ENCODE assay signal across 30 cellular contexts in the genomic region with DNA sequence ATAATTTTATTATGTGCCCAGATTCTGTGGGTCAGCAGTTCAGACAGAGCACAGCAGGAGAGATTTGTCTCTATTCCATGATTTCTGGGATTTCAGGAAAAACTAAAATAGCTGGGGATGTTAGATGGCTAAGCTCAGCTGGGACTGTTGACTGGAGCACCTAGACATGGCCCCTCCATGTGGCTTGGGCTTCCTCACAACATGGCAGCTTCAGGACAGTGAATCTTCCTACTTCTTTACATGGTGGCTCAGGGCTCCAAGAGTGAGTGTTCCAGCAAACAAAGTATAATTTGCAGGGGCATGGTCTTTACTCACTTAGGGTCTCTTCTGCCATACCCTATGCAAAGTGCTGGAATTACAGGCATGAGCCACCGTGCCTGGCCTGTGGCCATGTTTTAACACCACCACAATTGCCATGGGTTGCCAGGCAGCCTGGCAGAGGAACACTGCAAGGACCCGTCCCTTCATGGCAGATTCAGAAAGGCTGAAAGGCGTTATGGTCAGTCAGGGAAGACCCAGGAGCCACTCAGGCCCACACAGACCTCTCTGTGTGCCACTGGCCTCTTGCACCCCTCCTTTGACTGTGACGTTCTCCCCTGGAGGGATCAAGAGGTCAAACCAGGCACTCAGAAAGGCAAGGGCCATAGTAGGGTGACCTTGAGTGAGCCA. TPM values are rescaled to one million over a fixed set of nuclear protein-coding genes. Genes with fewer than 3 reads are reported as not detected.
DNase-seq lines count a peak whose midpoint lies in the region; ATAC-seq and TF ChIP-seq lines count a peak whose summit lies in the region.
"Had no signal": no experiment of that assay in that cellular context is flagged by ENCODE, and none has a peak within 500 bp of the region (broad histone marks: within the 10 kb centered on the region; RNA-seq: fewer than 3 reads in every experiment).

No MANE protein-coding gene starts in this region.

- H3K9me3 Mint-ChIP-seq in natural killer cell, result peaks cover 0 to 5% of the 10 kb centered on the region in 2 donors
- H3K9me3 Mint-ChIP-seq: activated CD4-positive, alpha-beta memory T cell treated with anti-CD3 and anti-CD28 coated beads, Interleukin-2, amount 10 ng/mL, durations not matched to agents 7 days and 5 days; activated naive CD4-positive, alpha-beta T cell treated with anti-CD3 and anti-CD28 coated beads, Interleukin-2, amount 50 U/mL, for 24 hours; activated T-helper 1 cell treated with anti-CD3 and anti-CD28 coated beads, Interleukin-12 subunit alpha, Interleukin-12 subunit beta, Interleukin-2, Interleukin-4 antibody, amounts not matched to agents 30 ng/mL and 10 ng/mL and 1 ng/mL, durations not matched to agents 14 hours and 24 hours and 36 hours had no signal

- H3K4me1 ChIP-seq in upper lobe of right lung, result no peaks in the 10 kb centered on the region

- no peaks in the 10 kb centered on the region for H3K9me3 ChIP-seq in upper lobe of right lung
- H3K9me3 ChIP-seq in MG63, result peaks cover 4% of the 10 kb centered on the region; the same call in 1 of the 2 replicates
- H3K9me3 ChIP-seq: mucosa of descending colon, thyroid gland had no signal

- H3K27ac ChIP-seq in epithelial cell of prostate (peak overlapping the region; percentile 39), upper lobe of right lung (no peak overlapping the region)
- H3K27ac ChIP-seq: coronary artery, stomach, thyroid gland had no signal

- peak; percentile 63 for DNase-seq in cardiac septum (ENCODE audit: low spot score)
- DNase-seq in Right ventricle myocardium superior, result no peak
- no peak for DNase-seq in epithelial cell of prostate (ENCODE audit: low read depth, low spot score)
- peak; percentile 45 for DNase-seq in posterior vena cava (ENCODE audit: low spot score)
- peak; percentile 18 for DNase-seq in upper lobe of right lung
- DNase-seq in MG63, result no peak
- no peak for DNase-seq in ecto neural progenitor cell (ENCODE audit: low spot score)
- no peak for DNase-seq in natural killer cell
- DNase-seq: ACHN; activated CD4-positive, alpha-beta memory T cell treated with anti-CD3 and anti-CD28 coated beads, Interleukin-2, amount 10 ng/mL, durations not matched to agents 7 days and 5 days; activated CD8-positive, alpha-beta memory T cell treated with anti-CD3 and anti-CD28 coated beads, Interleukin-2, amount 50 U/mL, for 48 hours; CD4-positive, alpha-beta memory T cell; effector memory CD4-positive, alpha-beta T cell; mucosa of descending colon; NCI-H1105; NCI-H187 treated with DMSO at 0.1 percent for 48 hours; NCI-H2171; SIG-M5; stimulated activated CD4-positive, alpha-beta T cell treated with anti-CD3 and anti-CD28 coated beads, Interleukin-12 subunit alpha, Interleukin-12 subunit beta, amount 100 ng/mL, for 4 hours; stimulated activated CD4-positive, alpha-beta T cell treated with anti-CD3 and anti-CD28 coated beads, Interleukin-2, amount 100 ng/mL, for 48 hours; stomach; SW 1271; T-helper 9 cell; thyroid gland had no signal

- peaks cover 26 to 54% of the 10 kb centered on the region in 2 donors for H3K27me3 Mint-ChIP-seq in natural killer cell (ENCODE audit: low read depth in 2 of 2)
- H3K27me3 Mint-ChIP-seq: activated naive CD4-positive, alpha-beta T cell treated with anti-CD3 and anti-CD28 coated beads, Interleukin-2, amount 50 U/mL, for 24 hours; CD4-positive, alpha-beta memory T cell had no signal

- H3K27me3 ChIP-seq in upper lobe of right lung (no peaks in the 10 kb centered on the region), MG63 (no peaks in the 10 kb centered on the region)
- H3K27me3 ChIP-seq: stomach, thyroid gland had no signal

- no peak overlapping the region for H3K4me3 Mint-ChIP-seq in natural killer cell
- H3K4me3 Mint-ChIP-seq: activated CD4-positive, alpha-beta memory T cell treated with anti-CD3 and anti-CD28 coated beads, Interleukin-2, amount 10 ng/mL, durations not matched to agents 7 days and 5 days; activated naive CD4-positive, alpha-beta T cell treated with anti-CD3 and anti-CD28 coated beads, Interleukin-2, amount 50 U/mL, for 24 hours; activated T-helper 1 cell treated with anti-CD3 and anti-CD28 coated beads, Interleukin-12 subunit alpha, Interleukin-12 subunit beta, Interleukin-2, Interleukin-4 antibody, amounts not matched to agents 30 ng/mL and 10 ng/mL and 1 ng/mL, durations not matched to agents 14 hours and 24 hours and 36 hours; B cell; CD4-positive, alpha-beta memory T cell; nephron had no signal

- no peaks in the 10 kb centered on the region for H3K36me3 Mint-ChIP-seq in natural killer cell

- intact Hi-C loops in cardiac septum (cut with DNase I), result no loop called here
- intact Hi-C loops in Right ventricle myocardium superior (cut with DNase I), result no loop called here
- intact Hi-C loops in posterior vena cava (cut with DNase I), result no loop called here
- intact Hi-C loops in upper lobe of right lung (cut with DNase I), result no loop called here
- intact Hi-C loops in natural killer cell (cut with micrococcal nuclease), result no loop called here

- ATAC-seq in Right ventricle myocardium superior (ENCODE audit: poor library complexity) (no peak), upper lobe of right lung (no peak), natural killer cell (no peak)
- ATAC-seq: K562, mucosa of descending colon had no signal

- H3K4me3 ChIP-seq in upper lobe of right lung, result no peak overlapping the region
- H3K4me3 ChIP-seq in MG63, result no peak overlapping the region
- H3K4me3 ChIP-seq: coronary artery, K562, mucosa of descending colon, stomach, thyroid gland had no signal

- no peak for TF ChIP-seq CTCF in upper lobe of right lung (IDR thresholded peaks at IDR 0.05)
- no peak for TF ChIP-seq CTCF in natural killer cell (IDR thresholded peaks at IDR 0.05)

- H3K4me1 Mint-ChIP-seq in natural killer cell, result peaks cover 0 to 9% of the 10 kb centered on the region in 2 donors

- H3K27ac Mint-ChIP-seq in natural killer cell, result no peak overlapping the region
- H3K27ac Mint-ChIP-seq: activated CD4-positive, alpha-beta memory T cell treated with anti-CD3 and anti-CD28 coated beads, Interleukin-2, amount 10 ng/mL, durations not matched to agents 7 days and 5 days; activated naive CD4-positive, alpha-beta T cell treated with anti-CD3 and anti-CD28 coated beads, Interleukin-2, amount 50 U/mL, for 24 hours; activated T-helper 1 cell treated with anti-CD3 and anti-CD28 coated beads, Interleukin-12 subunit alpha, Interleukin-12 subunit beta, Interleukin-2, Interleukin-4 antibody, amounts not matched to agents 30 ng/mL and 10 ng/mL and 1 ng/mL, durations not matched to agents 14 hours and 24 hours and 36 hours; B cell; CD4-positive, alpha-beta memory T cell; nephron had no signal

- H3K36me3 ChIP-seq in upper lobe of right lung, result no peaks in the 10 kb centered on the region
- no peaks in the 10 kb centered on the region for H3K36me3 ChIP-seq in MG63
- H3K36me3 ChIP-seq: stomach, thyroid gland had no signal

RNA-seq across cellular contexts. Expression of a gene that starts 50.8 kb away (rescaled TPM):
- total RNA-seq in cardiac septum (40.7 TPM), Right ventricle myocardium superior (44.8 TPM), posterior vena cava (10 to 100 TPM; 61.5 to 62.6 TPM), upper lobe of right lung (84.7 TPM), natural killer cell (10 to 100 TPM; 36.5 to 51.5 (median 37.9) TPM)
- 9.5 and 22.4 TPM in 2 replicates for total RNA-seq in MG63 (2014; rRNA removed; shearing (Covaris generic); ENCODE audit: low replicate concordance)

Comparison
In these comparisons a context has a peak if more than half of its experiments do, and no peak if none do; other contexts are left out.
1. DNase-seq: peak in cardiac septum (single experiment), posterior vena cava (single experiment) and upper lobe of right lung (single experiment); none in Right ventricle myocardium superior (single experiment), epithelial cell of prostate (single experiment), MG63 (single experiment), ecto neural progenitor cell (single experiment) and natural killer cell (single experiment).